ENCODE assay signal across 8 cellular contexts in the genomic region with DNA sequence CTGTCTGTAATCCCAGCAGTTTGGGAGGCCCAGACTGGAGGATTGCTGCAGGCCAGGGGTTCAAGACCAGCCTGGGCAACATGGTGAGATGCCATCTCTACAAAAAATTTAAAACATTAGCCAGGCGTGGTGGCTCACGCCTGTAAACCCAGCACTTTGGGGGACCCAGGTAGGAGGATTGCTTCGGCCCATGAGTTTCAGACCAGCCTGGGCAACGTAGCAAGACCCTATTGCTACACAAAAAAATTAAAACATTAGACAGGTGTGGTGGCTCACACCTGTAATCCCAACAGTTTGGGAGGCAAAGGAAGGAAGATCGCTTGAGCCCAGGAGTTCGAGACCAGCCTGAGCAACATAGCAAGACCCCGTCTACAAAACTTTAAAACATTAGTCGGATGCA. TPM values are rescaled to one million over a fixed set of nuclear protein-coding genes. Genes with fewer than 3 reads are reported as not detected.
DNase-seq lines count a peak whose midpoint lies in the region; ATAC-seq and TF ChIP-seq lines count a peak whose summit lies in the region.

No MANE protein-coding gene starts in this region.

- BruUV-seq in OCI-LY7 (replicated peaks; lab: Mats Ljungman, UMichigan), result no TSS peak

- H3K27me3 Mint-ChIP-seq in CD4-positive, CD25-positive, alpha-beta regulatory T cell, result no peaks in the 10 kb centered on the region

- H3K79me2 ChIP-seq in OCI-LY7 (ENCODE audit: insufficient read depth, low read depth, low read length), result peaks cover 58% of the 10 kb centered on the region

- peaks cover 6% of the 10 kb centered on the region for H3K36me3 Mint-ChIP-seq in CD4-positive, CD25-positive, alpha-beta regulatory T cell

- H3K9me2 ChIP-seq in OCI-LY7 (ENCODE audit: insufficient read depth, low read length), result no peaks in the 10 kb centered on the region

- no peak for ATAC-seq in CD4-positive, CD25-positive, alpha-beta regulatory T cell (ENCODE audit: low read depth in 2 of 2)
- no peak for ATAC-seq in GM21381 (IDR thresholded peaks at IDR 0.05; ENCODE audit: unreplicated experiment)

- no peak for DNase-seq in CD4-positive, CD25-positive, alpha-beta regulatory T cell
- DNase-seq in OCI-LY7 (ENCODE audit: low spot score) (no peak), epithelial cell of esophagus (ENCODE audit: low read depth) (no peak), cerebellum (ENCODE audit: low spot score) (no peak), NCI-H69 (lab: John Stamatoyannopoulos, UW) (no peak), OCI-M2 (lab: John Stamatoyannopoulos, UW; ENCODE audit: unreplicated experiment) (no peak)

- peak overlapping the region; percentile 73 for H3K4me3 ChIP-seq in CD4-positive, CD25-positive, alpha-beta regulatory T cell (ENCODE audit: low read depth, low read length)
- H3K4me3 ChIP-seq in OCI-LY7 (ENCODE audit: low read depth, low read length, poor library complexity, severe bottlenecking) (peak overlapping the region; percentile 86), epithelial cell of esophagus (ENCODE audit: low read length) (peak overlapping the region; percentile 68), neutrophil (ENCODE audit: low read depth in 1 of 2, low read length in 1 of 2) (peak overlapping the region; percentile 80 to 89)

- peak overlapping the region; percentile 87 to 95 (median 90) for H3K4me3 Mint-ChIP-seq in CD4-positive, CD25-positive, alpha-beta regulatory T cell

- peak overlapping the region; percentile 86 for H3K4me2 ChIP-seq in OCI-LY7 (ENCODE audit: low read length)

- peaks cover 14% of the 10 kb centered on the region; the same call in 1 of the 2 replicates for H4K20me1 ChIP-seq in OCI-LY7 (ENCODE audit: insufficient read depth, low read length)

- H3K9me3 ChIP-seq in CD4-positive, CD25-positive, alpha-beta regulatory T cell (ENCODE audit: control insufficient read depth in 2 of 2, low read length in 2 of 2), result no peaks in the 10 kb centered on the region
- no peaks in the 10 kb centered on the region for H3K9me3 ChIP-seq in OCI-LY7 (ENCODE audit: low read length)
- no peaks in the 10 kb centered on the region for H3K9me3 ChIP-seq in neutrophil

- H3K27ac Mint-ChIP-seq in CD4-positive, CD25-positive, alpha-beta regulatory T cell, result peak overlapping the region; percentile 87 to 92 (median 91)

- H3K4me1 ChIP-seq in CD4-positive, CD25-positive, alpha-beta regulatory T cell (ENCODE audit: control insufficient read depth, insufficient read depth, low read length, poor library complexity, severe bottlenecking), result peaks cover 22% of the 10 kb centered on the region
- H3K4me1 ChIP-seq in OCI-LY7 (ENCODE audit: insufficient read depth, low read length, poor library complexity, severe bottlenecking) (peaks cover 52% of the 10 kb centered on the region), neutrophil (ENCODE audit: control insufficient read depth in 1 of 2, insufficient read depth in 1 of 2, low read depth in 1 of 2, low read length in 1 of 2) (peaks cover 30 to 31% of the 10 kb centered on the region in 2 experiments)

- intact Hi-C loops in OCI-LY7 (cut with micrococcal nuclease; ENCODE audit: unreplicated experiment), result no loop called here

- H2AFZ ChIP-seq in OCI-LY7 (ENCODE audit: low read length), result no peak overlapping the region

- no peaks in the 10 kb centered on the region for H3K9me3 Mint-ChIP-seq in CD4-positive, CD25-positive, alpha-beta regulatory T cell

- no peaks in the 10 kb centered on the region for H3K36me3 ChIP-seq in CD4-positive, CD25-positive, alpha-beta regulatory T cell (ENCODE audit: control insufficient read depth, insufficient read depth, low read length)
- peaks cover 42% of the 10 kb centered on the region for H3K36me3 ChIP-seq in OCI-LY7 (ENCODE audit: insufficient read depth, low read length)
- peaks cover 5% of the 10 kb centered on the region for H3K36me3 ChIP-seq in neutrophil

- H3K27ac ChIP-seq in CD4-positive, CD25-positive, alpha-beta regulatory T cell (ENCODE audit: insufficient read depth, low read length, poor library complexity, severe bottlenecking), result peak overlapping the region; percentile 55
- peak overlapping the region; percentile 71 for H3K27ac ChIP-seq in OCI-LY7 (ENCODE audit: low read depth, low read length, poor library complexity, severe bottlenecking)
- peak overlapping the region; percentile 92 for H3K27ac ChIP-seq in neutrophil

- H3K4me1 Mint-ChIP-seq in CD4-positive, CD25-positive, alpha-beta regulatory T cell, result peaks cover 18 to 49% (median 27%) of the 10 kb centered on the region in 4 donors

- H3K27me3 ChIP-seq in CD4-positive, CD25-positive, alpha-beta regulatory T cell (ENCODE audit: control insufficient read depth, insufficient read depth, low read length), result no peaks in the 10 kb centered on the region
- no peaks in the 10 kb centered on the region for H3K27me3 ChIP-seq in neutrophil

- CTCF ChIA-PET in OCI-LY7 (lab: Charles Lee; ENCODE audit: unreplicated experiment), result no interaction called here

- no peak for TF ChIP-seq CTCF in OCI-LY7 (conservative IDR thresholded peaks at IDR 0.05; ENCODE audit: low read length)
- TF ChIP-seq CTCF in epithelial cell of esophagus (IDR thresholded peaks at IDR 0.05; ENCODE audit: insufficient read depth, low read depth, low read length, missing control alignments), result no peak
- TF ChIP-seq CTCF in neutrophil (IDR thresholded peaks at IDR 0.05), result no peak

- POLR2A ChIA-PET in OCI-LY7 (lab: Charles Lee), result no interaction called here

RNA-seq across cellular contexts. Expression of a gene that starts 1.3 kb away (rescaled TPM):
- 18.4 TPM for total RNA-seq in CD4-positive, CD25-positive, alpha-beta regulatory T cell
- 10 to 100 TPM; 16.5 to 21.8 (median 19.2) TPM for polyA plus RNA-seq in CD4-positive, CD25-positive, alpha-beta regulatory T cell
- 30.9 and 33.8 TPM in 2 replicates for total RNA-seq in OCI-LY7 (2014; rRNA removed; shearing (Covaris generic))
- total RNA-seq in OCI-LY7 (2022), result 25.2 and 29.0 TPM in 2 replicates
- total RNA-seq in cerebellum, result 29.5 TPM

RNA-seq across cellular contexts. Expression of a gene that starts 1.3 kb away (rescaled TPM):
- total RNA-seq in CD4-positive, CD25-positive, alpha-beta regulatory T cell, result 19.5 TPM
- 10 to 100 TPM; 28.5 to 39.2 (median 32.5) TPM for polyA plus RNA-seq in CD4-positive, CD25-positive, alpha-beta regulatory T cell
- total RNA-seq in OCI-LY7 (2014; rRNA removed; shearing (Covaris generic)), result 51.1 and 58.7 TPM in 2 replicates
- total RNA-seq in OCI-LY7 (2022) (57.6 and 61.6 TPM in 2 replicates), cerebellum (28.4 TPM)
